In the genomic region with DNA sequence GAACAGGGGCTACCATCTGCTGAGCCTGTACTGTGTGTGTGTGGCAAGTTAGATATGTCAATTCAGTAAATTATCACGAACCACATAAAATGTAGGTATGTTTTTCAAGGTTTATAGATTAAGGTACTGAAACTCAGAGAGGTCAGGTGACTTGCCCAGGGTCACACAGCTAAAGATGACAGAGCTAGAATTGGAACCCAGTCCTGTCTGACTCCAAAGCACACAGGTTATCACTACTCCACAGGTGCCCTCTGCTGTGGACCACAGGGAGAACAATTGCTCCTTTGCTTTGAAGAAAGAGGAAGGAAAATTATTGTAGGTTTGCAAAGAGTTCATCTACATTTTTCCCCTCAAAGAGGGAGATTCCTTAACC, we compare ENCODE assay signal across 16 cellular contexts.
DNase-seq lines count a peak whose midpoint lies in the region; ATAC-seq, FAIRE-seq and TF ChIP-seq lines count a peak whose summit lies in the region.
"Had no signal": no experiment of that assay in that cellular context is flagged by ENCODE, and none has a peak within 500 bp of the region (broad histone marks: within the 10 kb centered on the region; RNA-seq: fewer than 3 reads in every experiment).

No MANE protein-coding gene starts in this region.

- TF ChIP-seq CTCF in Caco-2 (IDR thresholded peaks at IDR 0.05; ENCODE audit: insufficient read depth in 1 of 2, low read depth in 1 of 2, low read length in 1 of 2, severe bottlenecking in 1 of 2, unreplicated experiment in 1 of 2) (no peak), dorsolateral prefrontal cortex (IDR thresholded peaks at IDR 0.05 in 54 of 56, conservative IDR thresholded peaks at IDR 0.05 in 2 of 56; ENCODE audit: low read depth in 1 of 56, partially characterized antibody in 56 of 56) (peak in 1 of 56 donors; percentile 5), osteoblast (IDR thresholded peaks at IDR 0.05; ENCODE audit: extremely low read depth, low read depth, low read length) (no peak), H9 (conservative IDR thresholded peaks at IDR 0.05) (no peak)

- intact Hi-C loops in Caco-2 (cut with micrococcal nuclease; ENCODE audit: unreplicated experiment) = loop anchor here (1.0 kb wide), 1 partner anchor 93 kb away; no protein-coding TSS in a partner anchor
- intact Hi-C loops in dorsolateral prefrontal cortex (cut with DNase I) = loop anchor here in 1 of 2 donors (10.0 kb wide), 3 partner anchors 121 to 321 kb away; no protein-coding TSS in a partner anchor

- H3K36me3 Mint-ChIP-seq in Caco-2 (ENCODE audit: insufficient read depth, unreplicated experiment) (no peaks in the 10 kb centered on the region), H9 (ENCODE audit: insufficient read depth in 1 of 3, low read depth in 3 of 3) (no peaks in the 10 kb centered on the region)
- no peaks in the 10 kb centered on the region for H3K36me3 Mint-ChIP-seq in activated T-cell treated with anti-CD3 and anti-CD28 coated beads, Interleukin-2, amount 50 U/mL, for 4 hours (ENCODE audit: insufficient read depth)
- H3K36me3 Mint-ChIP-seq: activated naive CD4-positive, alpha-beta T cell treated with anti-CD3 and anti-CD28 coated beads, Interleukin-2, amount 50 U/mL, for 24 hours; CD4-positive, alpha-beta memory T cell had no signal

- TSS peak; percentile 88 for BruUV-seq in Caco-2 (replicated peaks; lab: Mats Ljungman, UMichigan)

- H3K27ac Mint-ChIP-seq in Caco-2 (ENCODE audit: unreplicated experiment) (peak overlapping the region; percentile 92), H9 (no peak overlapping the region)
- H3K27ac Mint-ChIP-seq: activated CD8-positive, alpha-beta T cell treated with anti-CD3 and anti-CD28 coated beads, Interleukin-2, amount 10 ng/mL, durations not matched to agents 7 days and 5 days; activated naive CD4-positive, alpha-beta T cell treated with anti-CD3 and anti-CD28 coated beads, Interleukin-2, amount 50 U/mL, for 24 hours; CD4-positive, alpha-beta memory T cell; dendritic cell treated with granulocyte-macrophage colony-stimulating factor and Interleukin-4, amounts not matched to agents 40 ng/mL and 50 ng/mL, for 4 days; stimulated activated naive CD8-positive, alpha-beta T cell treated with anti-CD3 and anti-CD28 coated beads, Interleukin-15, Interleukin-2, amounts not matched to agents 100 ng/mL and 50 ng/mL, for 24 hours had no signal

- H3K4me1 Mint-ChIP-seq in Caco-2 (ENCODE audit: low read depth, unreplicated experiment) = peaks cover 5% of the 10 kb centered on the region
- H3K4me1 Mint-ChIP-seq in activated T-cell treated with anti-CD3 and anti-CD28 coated beads, Interleukin-2, amount 50 U/mL, for 4 hours (ENCODE audit: low read depth) = no peaks in the 10 kb centered on the region
- H3K4me1 Mint-ChIP-seq in H9 = peaks cover 15 to 21% of the 10 kb centered on the region in 2 experiments
- H3K4me1 Mint-ChIP-seq: activated naive CD4-positive, alpha-beta T cell treated with anti-CD3 and anti-CD28 coated beads, Interleukin-2, amount 50 U/mL, for 24 hours; CD4-positive, alpha-beta memory T cell had no signal

- H3K23me2 ChIP-seq in H9 (ENCODE audit: insufficient read length, low read depth, low read length, poor library complexity, severe bottlenecking) = no peaks in the 10 kb centered on the region

- no peaks in the 10 kb centered on the region for H3K27me3 ChIP-seq in Caco-2 (replicated peaks; ENCODE audit: control insufficient read depth, insufficient read depth, low read length)
- H3K27me3 ChIP-seq in dorsolateral prefrontal cortex = no peaks in the 10 kb centered on the region
- no peaks in the 10 kb centered on the region for H3K27me3 ChIP-seq in osteoblast (ENCODE audit: insufficient read depth, low read length)
- H3K27me3 ChIP-seq in H9 (ENCODE audit: insufficient read depth, low read length) = no peaks in the 10 kb centered on the region

- no peaks in the 10 kb centered on the region for H4K20me1 ChIP-seq in osteoblast (ENCODE audit: insufficient read depth, low read length)
- H4K20me1 ChIP-seq in H9 (ENCODE audit: control insufficient read depth, insufficient read depth, insufficient read length) = no peaks in the 10 kb centered on the region

- DNase-seq in Caco-2 (no peak), RCC 7860 (ENCODE audit: low spot score) (peak; percentile 41), dorsolateral prefrontal cortex (no peak), osteoblast (ENCODE audit: insufficient read length, low spot score, missing footprints) (no peak), H9 (no peak), NCI-H1092 treated with DMSO at 0.1 percent for 48 hours (lab: John Stamatoyannopoulos, UW) (no peak)
- DNase-seq in activated T-cell treated with anti-CD3 and anti-CD28 coated beads, Interleukin-2, amount 50 U/mL, for 4 hours = no peak
- DNase-seq: activated CD8-positive, alpha-beta T cell treated with anti-CD3 and anti-CD28 coated beads, Interleukin-2, amount 10 ng/mL, durations not matched to agents 7 days and 5 days; CD4-positive, alpha-beta memory T cell; NCI-H2029; T-helper 9 cell had no signal

- H3K9me3 ChIP-seq in Caco-2 (no peaks in the 10 kb centered on the region), osteoblast (ENCODE audit: low read depth, low read length) (no peaks in the 10 kb centered on the region), H9 (ENCODE audit: control insufficient read depth, low read depth, low read length) (no peaks in the 10 kb centered on the region)

- H3K27ac ChIP-seq in dorsolateral prefrontal cortex = peak overlapping the region in 54 of 59 donors; percentile 3 to 92 (median 78)
- H3K27ac ChIP-seq in osteoblast (ENCODE audit: low read depth, low read length) = peak overlapping the region; percentile 56
- no peak overlapping the region for H3K27ac ChIP-seq in H9 (ENCODE audit: insufficient read length, low read depth, low read length)

- H3K27me3 Mint-ChIP-seq in Caco-2 (ENCODE audit: insufficient read depth, unreplicated experiment) (no peaks in the 10 kb centered on the region), H9 (ENCODE audit: low read depth) (peaks cover 23% of the 10 kb centered on the region)
- peaks cover 40% of the 10 kb centered on the region for H3K27me3 Mint-ChIP-seq in activated T-cell treated with anti-CD3 and anti-CD28 coated beads, Interleukin-2, amount 50 U/mL, for 4 hours (ENCODE audit: low read depth)

- FAIRE-seq in RCC 7860 (lab: Jason Lieb, UNC) = no peak

- POLR2A ChIA-PET in Caco-2 (lab: Charles Lee) = no interaction called here

- no peak overlapping the region for H4K8ac ChIP-seq in H9 (replicated peaks; ENCODE audit: insufficient read length, low read depth, low read length)

- H3K23ac ChIP-seq in H9 (ENCODE audit: insufficient read length, low read depth, low read length) = no peak overlapping the region

- H3K79me1 ChIP-seq in H9 (ENCODE audit: insufficient read depth, low read depth, low read length, poor library complexity, severe bottlenecking) = no peaks in the 10 kb centered on the region

- H3K36me3 ChIP-seq in Caco-2 (ENCODE audit: control insufficient read depth, insufficient read depth, low read length) (no peaks in the 10 kb centered on the region), osteoblast (ENCODE audit: insufficient read depth, low read length) (no peaks in the 10 kb centered on the region)

- H3K56ac ChIP-seq in H9 (ENCODE audit: insufficient read length, low read depth, low read length) = no peak overlapping the region

- no peak overlapping the region for H3T11ph ChIP-seq in H9 (ENCODE audit: low read length)

- H2BK12ac ChIP-seq in H9 (ENCODE audit: insufficient read length, low read depth, low read length) = no peak overlapping the region

- H2BK120ac ChIP-seq in H9 (ENCODE audit: low read depth, low read length, poor library complexity, severe bottlenecking) = no peak overlapping the region

- no peak overlapping the region for H2AK5ac ChIP-seq in H9 (ENCODE audit: insufficient read length, low read length)

- H2BK20ac ChIP-seq in H9 (ENCODE audit: low read depth, low read length, poor library complexity, severe bottlenecking) = no peak overlapping the region

- CTCF ChIA-PET in Caco-2 (lab: Charles Lee) = no interaction called here

- H3K4me3 ChIP-seq in Caco-2 (ENCODE audit: low read depth, low read length) (peak overlapping the region; percentile 31), dorsolateral prefrontal cortex (peak overlapping the region in 44 of 59 donors; percentile 2 to 62 (median 43)), osteoblast (ENCODE audit: insufficient read depth, low read length) (peak overlapping the region; percentile 55)
- H3K4me3 ChIP-seq: lung had no signal

- H3K4me3 Mint-ChIP-seq in Caco-2 (ENCODE audit: unreplicated experiment) = peak overlapping the region; percentile 83
- no peak overlapping the region for H3K4me3 Mint-ChIP-seq in activated T-cell treated with anti-CD3 and anti-CD28 coated beads, Interleukin-2, amount 50 U/mL, for 4 hours
- no peak overlapping the region for H3K4me3 Mint-ChIP-seq in H9
- H3K4me3 Mint-ChIP-seq: activated CD8-positive, alpha-beta T cell treated with anti-CD3 and anti-CD28 coated beads, Interleukin-2, amount 10 ng/mL, durations not matched to agents 7 days and 5 days; activated naive CD4-positive, alpha-beta T cell treated with anti-CD3 and anti-CD28 coated beads, Interleukin-2, amount 50 U/mL, for 24 hours; CD4-positive, alpha-beta memory T cell; dendritic cell treated with granulocyte-macrophage colony-stimulating factor and Interleukin-4, amounts not matched to agents 40 ng/mL and 50 ng/mL, for 4 days; stimulated activated naive CD8-positive, alpha-beta T cell treated with anti-CD3 and anti-CD28 coated beads, Interleukin-15, Interleukin-2, amounts not matched to agents 100 ng/mL and 50 ng/mL, for 24 hours had no signal

- H3K9me3 Mint-ChIP-seq in Caco-2 (ENCODE audit: unreplicated experiment) = no peaks in the 10 kb centered on the region
- H3K9me3 Mint-ChIP-seq in activated T-cell treated with anti-CD3 and anti-CD28 coated beads, Interleukin-2, amount 50 U/mL, for 4 hours = peaks cover 7% of the 10 kb centered on the region
- H3K9me3 Mint-ChIP-seq in H9 = no peaks in the 10 kb centered on the region
- H3K9me3 Mint-ChIP-seq: activated naive CD4-positive, alpha-beta T cell treated with anti-CD3 and anti-CD28 coated beads, Interleukin-2, amount 50 U/mL, for 24 hours; dendritic cell treated with granulocyte-macrophage colony-stimulating factor and Interleukin-4, amounts not matched to agents 40 ng/mL and 50 ng/mL, for 4 days; stimulated activated naive CD8-positive, alpha-beta T cell treated with anti-CD3 and anti-CD28 coated beads, Interleukin-15, Interleukin-2, amounts not matched to agents 100 ng/mL and 50 ng/mL, for 24 hours had no signal

- no peak overlapping the region for H3K14ac ChIP-seq in H9 (ENCODE audit: insufficient read depth, low read length)

- no peak overlapping the region for H3K9ac ChIP-seq in H9 (ENCODE audit: extremely low read depth, insufficient read length, low read length)

- no peak overlapping the region for H4K91ac ChIP-seq in H9 (ENCODE audit: insufficient read length, low read depth, low read length)

- no CpG with 5 or more reads among the region's 1 CpG for WGBS in H9 (ENCODE audit: extremely low coverage, insufficient read length, low lambda C conversion rate)

- ATAC-seq in activated T-cell treated with anti-CD3 and anti-CD28 coated beads, Interleukin-2, amount 50 U/mL, for 4 hours = no peak
- no peak for ATAC-seq in HG03342 (IDR thresholded peaks at IDR 0.05; ENCODE audit: unreplicated experiment)
- ATAC-seq: activated CD8-positive, alpha-beta T cell treated with anti-CD3 and anti-CD28 coated beads, Interleukin-2, amount 10 ng/mL, durations not matched to agents 7 days and 5 days had no signal

- no peak overlapping the region for H2BK5ac ChIP-seq in H9 (ENCODE audit: insufficient read length, low read length)

- no peak overlapping the region for H2BK15ac ChIP-seq in H9 (ENCODE audit: low read depth, low read length)

- H3K4ac ChIP-seq in H9 (ENCODE audit: low read depth, low read length) = no peak overlapping the region

- H2AFZ ChIP-seq in osteoblast (ENCODE audit: low read length) (peak overlapping the region; percentile 73), H9 (ENCODE audit: low read length) (no peak overlapping the region)

- peaks cover 11% of the 10 kb centered on the region for H3K4me1 ChIP-seq in Caco-2
- peaks cover 32% of the 10 kb centered on the region for H3K4me1 ChIP-seq in osteoblast (ENCODE audit: insufficient read depth, low read length)
- no peaks in the 10 kb centered on the region for H3K4me1 ChIP-seq in H9 (ENCODE audit: insufficient read depth, low read length)

- H3K4me2 ChIP-seq in osteoblast (ENCODE audit: insufficient read depth, low read length) (peak overlapping the region; percentile 78), H9 (ENCODE audit: insufficient read depth, insufficient read length, low read length) (no peak overlapping the region)

- H3K79me2 ChIP-seq in osteoblast (ENCODE audit: insufficient read depth, low read length) = no peaks in the 10 kb centered on the region
- no peaks in the 10 kb centered on the region for H3K79me2 ChIP-seq in H9 (ENCODE audit: insufficient read depth, low read length)

- no peak overlapping the region for H3K18ac ChIP-seq in H9 (ENCODE audit: insufficient read length, low read depth, low read length)

- H4K5ac ChIP-seq in H9 (ENCODE audit: insufficient read length, low read depth, low read length) = no peak overlapping the region
